Comparison of ENCODE assay signal across 27 cellular contexts in genomic region chr6:12537389-12537788, GRCh38.
A peak's percentile ranks its signal among the peaks of the same experiment; 100 is the strongest.
DNase-seq lines count a peak whose midpoint lies in the region; ATAC-seq and TF ChIP-seq lines count a peak whose summit lies in the region.
"Had no signal": no experiment of that assay in that cellular context is flagged by ENCODE, and none has a peak within 500 bp of the region (broad histone marks: within the 10 kb centered on the region; RNA-seq: fewer than 3 reads in every experiment).

No MANE protein-coding gene starts in this region.

- H2AK5ac ChIP-seq in IMR-90 (ENCODE audit: low read depth, low read length) = no peak overlapping the region

- dilution Hi-C loops in IMR-90 (cut with HindIII; ENCODE audit: low sequenced_read_pairs, unreplicated experiment) = no loop called here

- in situ Hi-C loops in IMR-90 (cut with MboI; ENCODE audit: low sequenced_read_pairs) = no loop called here
- in situ Hi-C loops in astrocyte of the spinal cord (cut with HindIII; ENCODE audit: low sequenced_read_pairs) = no loop called here

- no peak overlapping the region for H3K4me3 ChIP-seq in IMR-90 (ENCODE audit: insufficient read depth, low read depth, low read length)
- no peak overlapping the region for H3K4me3 ChIP-seq in astrocyte of the spinal cord (ENCODE audit: low read depth, low read length)
- no peak overlapping the region for H3K4me3 ChIP-seq in smooth muscle cell
- H3K4me3 ChIP-seq: BLaER1, breast epithelium, gastroesophageal sphincter, left lung, stomach, tibial artery had no signal

- H3K9me3 ChIP-seq in IMR-90 (ENCODE audit: control insufficient read depth, insufficient read depth, low read length) = no peaks in the 10 kb centered on the region
- H3K9me3 ChIP-seq in smooth muscle cell (replicated peaks; ENCODE audit: low read depth) = no peaks in the 10 kb centered on the region
- H3K9me3 ChIP-seq: BLaER1, breast epithelium, stomach, tibial artery had no signal

- H2BK5ac ChIP-seq in IMR-90 (ENCODE audit: low read depth, low read length, poor library complexity, severe bottlenecking) = peak overlapping the region; percentile 16

- intact Hi-C loops in IMR-90 (cut with micrococcal nuclease) = no loop called here

- no peaks in the 10 kb centered on the region for H3K79me1 ChIP-seq in IMR-90 (ENCODE audit: low read depth in 1 of 2, low read length in 2 of 2)

- TF ChIP-seq RAD21 in IMR-90 (IDR thresholded peaks at IDR 0.05; ENCODE audit: low read length) = no peak

- H2AK9ac ChIP-seq in IMR-90 (replicated peaks; ENCODE audit: low read depth, low read length, poor library complexity) = no peak overlapping the region

- H3K18ac ChIP-seq in IMR-90 (ENCODE audit: low read depth, low read length) = peak overlapping the region; percentile 84; the same call in 1 of the 2 replicates

- H2AFZ ChIP-seq in IMR-90 (replicated peaks; ENCODE audit: low read length, poor library complexity) (no peak overlapping the region), smooth muscle cell (ENCODE audit: low read depth) (no peak overlapping the region)

- H3K9ac ChIP-seq in IMR-90 (ENCODE audit: low read depth, low read length) (no peak overlapping the region), smooth muscle cell (ENCODE audit: low read depth) (no peak overlapping the region)
- H3K9ac ChIP-seq: BLaER1 had no signal

- no peak overlapping the region for H2BK15ac ChIP-seq in IMR-90 (ENCODE audit: low read depth, low read length)

- H3K36me3 ChIP-seq in IMR-90 (ENCODE audit: control insufficient read depth, insufficient read depth, low read length) = no peaks in the 10 kb centered on the region
- no peaks in the 10 kb centered on the region for H3K36me3 ChIP-seq in smooth muscle cell (ENCODE audit: low read depth)
- H3K36me3 ChIP-seq: BLaER1, breast epithelium, gastroesophageal sphincter, left lung, stomach, tibial artery had no signal

- peak overlapping the region; percentile 16; the same call in 1 of the 2 replicates for H2BK120ac ChIP-seq in IMR-90 (ENCODE audit: low read depth, low read length)

- no peak overlapping the region for H3K14ac ChIP-seq in IMR-90 (replicated peaks; ENCODE audit: low read depth, low read length)

- no CpG with 5 or more reads among the region's 5 CpGs for WGBS in IMR-90 (ENCODE audit: extremely low coverage in 2 of 2, insufficient read length in 1 of 2), 2 experiments
- whole genome bisulfite sequencing in smooth muscle cell (ENCODE audit: low lambda C conversion rate) = 5% methylated on average over 5 of the region's 5 CpGs

- no peaks in the 10 kb centered on the region for H3F3A ChIP-seq in smooth muscle cell (ENCODE audit: low read depth)

- H3K27ac ChIP-seq in IMR-90 (ENCODE audit: insufficient read depth, low read length) (peak overlapping the region; percentile 22; the same call in 1 of the 2 replicates), smooth muscle cell (ENCODE audit: low read depth) (no peak overlapping the region)
- H3K27ac ChIP-seq: BLaER1, breast epithelium, gastroesophageal sphincter, left lung, tibial artery had no signal

- no peaks in the 10 kb centered on the region for H3K79me2 ChIP-seq in smooth muscle cell (ENCODE audit: low read depth)

- H4K5ac ChIP-seq in IMR-90 (ENCODE audit: low read depth, low read length) = no peak overlapping the region

- CTCF ChIA-PET in IMR-90 (lab: Yijun Ruan, JAX) = no interaction called here

- H3K4me1 ChIP-seq in IMR-90 (ENCODE audit: control insufficient read depth, insufficient read depth, low read length) = peaks cover 7% of the 10 kb centered on the region; the same call in 1 of the 2 replicates
- H3K4me1 ChIP-seq in smooth muscle cell (ENCODE audit: low read depth) = no peaks in the 10 kb centered on the region
- H3K4me1 ChIP-seq: BLaER1, breast epithelium, gastroesophageal sphincter had no signal

- H3K9me1 ChIP-seq in IMR-90 (ENCODE audit: insufficient read depth, low read length) = no peaks in the 10 kb centered on the region

- H3K27me3 ChIP-seq in IMR-90 (ENCODE audit: control insufficient read depth, insufficient read depth, low read length) (no peaks in the 10 kb centered on the region; the same call in 1 of the 2 replicates), smooth muscle cell (ENCODE audit: low read depth) (peaks cover 6% of the 10 kb centered on the region)
- H3K27me3 ChIP-seq: BLaER1, breast epithelium, gastroesophageal sphincter, left lung, stomach, tibial artery had no signal

- TF ChIP-seq CTCF in IMR-90 (conservative IDR thresholded peaks at IDR 0.05; ENCODE audit: low read depth, low read length) (no peak), astrocyte of the spinal cord (IDR thresholded peaks at IDR 0.05; ENCODE audit: low read depth, low read length) (no peak), smooth muscle cell (IDR thresholded peaks at IDR 0.05; ENCODE audit: borderline replicate concordance, insufficient read depth, poor library complexity, severe bottlenecking) (no peak)

- no peak overlapping the region for H4K8ac ChIP-seq in IMR-90 (ENCODE audit: low read depth in 2 of 2, low read length in 2 of 2)

- H3K56ac ChIP-seq in IMR-90 (ENCODE audit: extremely low read depth, insufficient read depth, low read length) = no peak overlapping the region

- no TSS peak for BruUV-seq in IMR-90 (replicated peaks; lab: Mats Ljungman, UMichigan)

- H3K4me2 ChIP-seq in IMR-90 (ENCODE audit: low read depth, low read length) (peak overlapping the region; percentile 87; the same call in 1 of the 2 replicates), smooth muscle cell (peak overlapping the region; percentile 17)
- H3K4me2 ChIP-seq: BLaER1 had no signal

- H2BK20ac ChIP-seq in IMR-90 (ENCODE audit: low read depth, low read length) = no peak overlapping the region; the same call in 1 of the 2 replicates

- H3K23ac ChIP-seq in IMR-90 (ENCODE audit: low read depth, low read length) = no peak overlapping the region

- DNase-seq in IMR-90 (peak; percentile 59), astrocyte of the spinal cord (ENCODE audit: low read depth, low spot score) (peak; percentile 14), hepatic stellate cell (ENCODE audit: low spot score) (peak; percentile 14), smooth muscle cell (lab: John Stamatoyannopoulos, UW; ENCODE audit: unreplicated experiment) (no peak), RKO (ENCODE audit: low spot score) (no peak), mesenteric fat pad (ENCODE audit: low spot score) (no peak), EL (no peak)
- DNase-seq: activated CD4-positive, alpha-beta T cell treated with anti-CD3 and anti-CD28 coated beads for 48 hours; activated CD8-positive, alpha-beta memory T cell treated with anti-CD3 and anti-CD28 coated beads for 24 hours; activated gamma-delta T cell; cortex of kidney; DMS79; H7; left lung; natural killer cell; NCI-H1105; NCI-H1930; NCI-H748 treated with DMSO at 0.1 percent for 48 hours; occipital lobe; stimulated activated CD4-positive, alpha-beta T cell treated with anti-CD3 and anti-CD28 coated beads, Interleukin-1b, Interleukin-23, amount 100 ng/mL, for 48 hours; stimulated activated CD8-positive, alpha-beta memory T cell treated with anti-CD3 and anti-CD28 coated beads, Interleukin-4, amount 100 ng/mL, for 48 hours; stomach; tibial artery had no signal

- TF ChIP-seq POLR2A in IMR-90 (IDR thresholded peaks at IDR 0.05; ENCODE audit: low read depth, low read length) = no peak

- no peaks in the 10 kb centered on the region for H4K20me1 ChIP-seq in IMR-90 (ENCODE audit: insufficient read depth, low read length)
- no peaks in the 10 kb centered on the region for H4K20me1 ChIP-seq in smooth muscle cell (ENCODE audit: low read depth)
- H4K20me1 ChIP-seq: BLaER1 had no signal

- H4K91ac ChIP-seq in IMR-90 (ENCODE audit: insufficient read depth, low read depth, low read length) = no peak overlapping the region

- peak; percentile 88 for ATAC-seq in IMR-90 (ENCODE audit: low read depth)
- ATAC-seq: esophagus mucosa, gastroesophageal sphincter, left lung, natural killer cell had no signal

- no peak overlapping the region for H3K4ac ChIP-seq in IMR-90 (ENCODE audit: low read depth, low read length)

- POLR2A ChIA-PET in IMR-90 (lab: Charles Lee; ENCODE audit: unreplicated experiment) = no interaction called here

TF ChIP-seq in IMR-90, 13 proteins besides CTCF, POLR2A, EP300 and RAD21:
- TF ChIP-seq MAZ (IDR thresholded peaks at IDR 0.05; ENCODE audit: borderline replicate concordance, low read depth, low read length) (no peak), MXI1 (IDR thresholded peaks at IDR 0.05; ENCODE audit: borderline replicate concordance, low read depth, low read length) (no peak), FOS (IDR thresholded peaks at IDR 0.05; ENCODE audit: low read depth, low read length) (no peak), SMC3 (IDR thresholded peaks at IDR 0.05; ENCODE audit: low read depth, low read length) (no peak), BHLHE40 (IDR thresholded peaks at IDR 0.05; ENCODE audit: low read depth, low read length) (no peak), CHD1 (IDR thresholded peaks at IDR 0.05; ENCODE audit: low read depth, low read length) (no peak), RCOR1 (IDR thresholded peaks at IDR 0.05; ENCODE audit: insufficient replicate concordance, low read length) (no peak), USF2 (IDR thresholded peaks at IDR 0.05; ENCODE audit: low read depth, low read length) (no peak), ELK1 (IDR thresholded peaks at IDR 0.05; ENCODE audit: borderline replicate concordance, low read depth, low read length) (no peak), CEBPB (IDR thresholded peaks at IDR 0.05; ENCODE audit: low read depth, low read length) (no peak), MAFK (IDR thresholded peaks at IDR 0.05; ENCODE audit: low read depth, low read length) (no peak), RFX5 (IDR thresholded peaks at IDR 0.05; ENCODE audit: low read depth, low read length) (no peak), NFE2L2 (IDR thresholded peaks at IDR 0.05; ENCODE audit: low read depth, low read length) (no peak)

Comparison
In these comparisons a context has a peak if more than half of its experiments do, and no peak if none do; other contexts are left out.
1. DNase-seq: peak in IMR-90 (single experiment), astrocyte of the spinal cord (single experiment) and hepatic stellate cell (single experiment); none in smooth muscle cell (single experiment), RKO (single experiment), mesenteric fat pad (single experiment) and EL (single experiment).